1 cellular context compared by ENCODE assay signal in genomic region chr17:1709971-1710806, GRCh38.
TF ChIP-seq lines count a peak whose summit lies in the region.

A gene with protein sequence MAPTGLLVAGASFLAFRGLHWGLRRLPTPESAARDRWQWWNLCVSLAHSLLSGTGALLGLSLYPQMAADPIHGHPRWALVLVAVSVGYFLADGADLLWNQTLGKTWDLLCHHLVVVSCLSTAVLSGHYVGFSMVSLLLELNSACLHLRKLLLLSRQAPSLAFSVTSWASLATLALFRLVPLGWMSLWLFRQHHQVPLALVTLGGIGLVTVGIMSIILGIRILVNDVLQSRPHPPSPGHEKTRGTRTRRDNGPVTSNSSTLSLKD (minus strand): TSS chr17:1710377. CDS start chr17:1710242, 135 bp downstream.

TF ChIP-seq in K562, 482 proteins besides CTCF, POLR2A, EP300 and RAD21 (continued from another document and continues in another):
- TF ChIP-seq ATF6 (CRISPR knock-in tag; IDR thresholded peaks at IDR 0.05): no peak
- no peak for TF ChIP-seq CHD7 (IDR thresholded peaks at IDR 0.05; ENCODE audit: low read depth, low read length)
- no peak for TF ChIP-seq FOXA3 (CRISPR knock-in tag; conservative IDR thresholded peaks at IDR 0.05 in 1 of 2, IDR thresholded peaks at IDR 0.05 in 1 of 2)
- TF ChIP-seq IRF2 (CRISPR knock-in tag; IDR thresholded peaks at IDR 0.05): no peak
- TF ChIP-seq ZNF583 (CRISPR knock-in tag; IDR thresholded peaks at IDR 0.05): no peak
- TF ChIP-seq, protein P1, sequence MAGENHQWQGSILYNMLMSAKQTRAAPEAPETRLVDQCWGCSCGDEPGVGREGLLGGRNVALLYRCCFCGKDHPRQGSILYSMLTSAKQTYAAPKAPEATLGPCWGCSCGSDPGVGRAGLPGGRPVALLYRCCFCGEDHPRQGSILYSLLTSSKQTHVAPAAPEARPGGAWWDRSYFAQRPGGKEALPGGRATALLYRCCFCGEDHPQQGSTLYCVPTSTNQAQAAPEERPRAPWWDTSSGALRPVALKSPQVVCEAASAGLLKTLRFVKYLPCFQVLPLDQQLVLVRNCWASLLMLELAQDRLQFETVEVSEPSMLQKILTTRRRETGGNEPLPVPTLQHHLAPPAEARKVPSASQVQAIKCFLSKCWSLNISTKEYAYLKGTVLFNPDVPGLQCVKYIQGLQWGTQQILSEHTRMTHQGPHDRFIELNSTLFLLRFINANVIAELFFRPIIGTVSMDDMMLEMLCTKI (IDR thresholded peaks at IDR 0.05; ENCODE audit: partially characterized antibody): no peak
- no peak for TF ChIP-seq ZNF717 (CRISPR knock-in tag; IDR thresholded peaks at IDR 0.05)
- no peak for TF ChIP-seq HMGXB4 (CRISPR knock-in tag; IDR thresholded peaks at IDR 0.05)
- TF ChIP-seq ZNF584 (CRISPR knock-in tag; IDR thresholded peaks at IDR 0.05; ENCODE audit: low read depth): no peak
- TF ChIP-seq ZNF134 (CRISPR knock-in tag; conservative IDR thresholded peaks at IDR 0.05): no peak
- no peak for TF ChIP-seq MXD1 (CRISPR knock-in tag; IDR thresholded peaks at IDR 0.05; ENCODE audit: borderline replicate concordance, poor library complexity, severe bottlenecking)
- no peak for TF ChIP-seq CREB1 (IDR thresholded peaks at IDR 0.05)
- no peak for TF ChIP-seq CREB1 (CRISPR knock-in tag; IDR thresholded peaks at IDR 0.05)
- TF ChIP-seq FOS (IDR thresholded peaks at IDR 0.05; ENCODE audit: extremely low read depth, insufficient read length): no peak
- peak; percentile 30; the same call in 1 of the 2 replicates for TF ChIP-seq ATF7 (IDR thresholded peaks at IDR 0.05)
- peak; percentile 60; the same call in 1 of the 2 replicates for TF ChIP-seq EGR1 (conservative IDR thresholded peaks at IDR 0.05)
- 0 out of 2 replicates have a peak, but pooled peaks have one; percentile 10 for TF ChIP-seq PKNOX1 (IDR thresholded peaks at IDR 0.05)
- no peak for TF ChIP-seq STAT5A (IDR thresholded peaks at IDR 0.05; ENCODE audit: borderline replicate concordance, low read length)
- no peak for TF ChIP-seq ZNF668 (CRISPR knock-in tag; IDR thresholded peaks at IDR 0.05)
- TF ChIP-seq BMI1 (IDR thresholded peaks at IDR 0.05; ENCODE audit: low read length): no peak
- TF ChIP-seq DNMT1 (IDR thresholded peaks at IDR 0.05): no peak
- no peak for TF ChIP-seq GTF2A2 (tag; IDR thresholded peaks at IDR 0.05)
- TF ChIP-seq TEAD2 (tag; IDR thresholded peaks at IDR 0.05): no peak
- TF ChIP-seq, protein P2, sequence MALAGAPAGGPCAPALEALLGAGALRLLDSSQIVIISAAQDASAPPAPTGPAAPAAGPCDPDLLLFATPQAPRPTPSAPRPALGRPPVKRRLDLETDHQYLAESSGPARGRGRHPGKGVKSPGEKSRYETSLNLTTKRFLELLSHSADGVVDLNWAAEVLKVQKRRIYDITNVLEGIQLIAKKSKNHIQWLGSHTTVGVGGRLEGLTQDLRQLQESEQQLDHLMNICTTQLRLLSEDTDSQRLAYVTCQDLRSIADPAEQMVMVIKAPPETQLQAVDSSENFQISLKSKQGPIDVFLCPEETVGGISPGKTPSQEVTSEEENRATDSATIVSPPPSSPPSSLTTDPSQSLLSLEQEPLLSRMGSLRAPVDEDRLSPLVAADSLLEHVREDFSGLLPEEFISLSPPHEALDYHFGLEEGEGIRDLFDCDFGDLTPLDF (CRISPR knock-in tag; IDR thresholded peaks at IDR 0.05): no peak
- TF ChIP-seq, protein P3, sequence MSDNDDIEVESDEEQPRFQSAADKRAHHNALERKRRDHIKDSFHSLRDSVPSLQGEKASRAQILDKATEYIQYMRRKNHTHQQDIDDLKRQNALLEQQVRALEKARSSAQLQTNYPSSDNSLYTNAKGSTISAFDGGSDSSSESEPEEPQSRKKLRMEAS (CRISPR knock-in tag; IDR thresholded peaks at IDR 0.05): no peak
- TF ChIP-seq, protein P4, sequence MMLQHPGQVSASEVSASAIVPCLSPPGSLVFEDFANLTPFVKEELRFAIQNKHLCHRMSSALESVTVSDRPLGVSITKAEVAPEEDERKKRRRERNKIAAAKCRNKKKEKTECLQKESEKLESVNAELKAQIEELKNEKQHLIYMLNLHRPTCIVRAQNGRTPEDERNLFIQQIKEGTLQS (IDR thresholded peaks at IDR 0.05): peak; percentile 20; the same call in 1 of the 2 replicates
- TF ChIP-seq, protein P4 (CRISPR knock-in tag; conservative IDR thresholded peaks at IDR 0.05): no peak
- no peak for TF ChIP-seq ZNF41 (CRISPR knock-in tag; conservative IDR thresholded peaks at IDR 0.05)
- TF ChIP-seq MCM5 (IDR thresholded peaks at IDR 0.05; ENCODE audit: low read depth): no peak
- TF ChIP-seq CTCFL (IDR thresholded peaks at IDR 0.05; ENCODE audit: borderline replicate concordance, insufficient read depth, low read depth, low read length, poor library complexity, severe bottlenecking): no peak
- TF ChIP-seq ZFP30 (CRISPR knock-in tag; IDR thresholded peaks at IDR 0.05; ENCODE audit: borderline replicate concordance): no peak
- no peak for TF ChIP-seq POU5F1 (IDR thresholded peaks at IDR 0.05; ENCODE audit: borderline replicate concordance, low read depth, low read length, partially characterized antibody)
